ENCODE assay signal across 32 cellular contexts in genomic region chr4:155164705-155165104, GRCh38. TPM values are rescaled to one million over a fixed set of nuclear protein-coding genes. Genes with fewer than 3 reads are reported as not detected.
"Had no signal": no experiment of that assay in that cellular context is flagged by ENCODE, and none has a peak within 500 bp of the region (broad histone marks: within the 10 kb centered on the region; RNA-seq: fewer than 3 reads in every experiment).

No MANE protein-coding gene starts in this region.

- H3K27me3 Mint-ChIP-seq: activated CD4-positive, alpha-beta memory T cell treated with anti-CD3 and anti-CD28 coated beads, Interleukin-2, amount 10 ng/mL, durations not matched to agents 7 days and 5 days; activated CD4-positive, alpha-beta T cell treated with anti-CD3 and anti-CD28 coated beads, Interleukin-2, amount 10 ng/mL, durations not matched to agents 7 days and 5 days; activated naive CD4-positive, alpha-beta T cell treated with anti-CD3 and anti-CD28 coated beads, Interleukin-2, amount 10 ng/mL, durations not matched to agents 7 days and 5 days; activated naive CD8-positive, alpha-beta T cell treated with anti-CD3 and anti-CD28 coated beads, Interleukin-2, amount 10 ng/mL, durations not matched to agents 7 days and 5 days; activated T-cell treated with anti-CD3 and anti-CD28 coated beads, Interleukin-2, amount 50 U/mL, for 24 hours; central memory CD8-positive, alpha-beta T cell; dendritic cell treated with granulocyte-macrophage colony-stimulating factor and Interleukin-4, amounts not matched to agents 40 ng/mL and 50 ng/mL, for 4 days; T-helper 17 cell had no signal

- H3K36me3 ChIP-seq: ascending aorta, brain microvascular endothelial cell, esophagus muscularis mucosa, gastrocnemius medialis had no signal

- H3K4me3 ChIP-seq: ascending aorta, coronary artery, dorsolateral prefrontal cortex, esophagus muscularis mucosa, gastrocnemius medialis had no signal

- H3K9me3 Mint-ChIP-seq: activated CD4-positive, alpha-beta memory T cell treated with anti-CD3 and anti-CD28 coated beads, Interleukin-2, amount 10 ng/mL, durations not matched to agents 7 days and 5 days; activated CD4-positive, alpha-beta T cell treated with anti-CD3 and anti-CD28 coated beads, Interleukin-2, amount 10 ng/mL, durations not matched to agents 7 days and 5 days; activated naive CD4-positive, alpha-beta T cell treated with anti-CD3 and anti-CD28 coated beads, Interleukin-2, amount 10 ng/mL, durations not matched to agents 7 days and 5 days; activated naive CD4-positive, alpha-beta T cell treated with anti-CD3 and anti-CD28 coated beads, Interleukin-2, amount 50 U/mL, for 72 hours; activated naive CD8-positive, alpha-beta T cell treated with anti-CD3 and anti-CD28 coated beads, Interleukin-2, amount 10 ng/mL, durations not matched to agents 7 days and 5 days; activated T-cell treated with anti-CD3 and anti-CD28 coated beads, Interleukin-2, amount 50 U/mL, for 72 hours; central memory CD8-positive, alpha-beta T cell; dendritic cell treated with granulocyte-macrophage colony-stimulating factor and Interleukin-4, amounts not matched to agents 40 ng/mL and 50 ng/mL, for 4 days; endodermal cell; T-helper 2 cell treated with Interferon-gamma antibody and Interleukin-4, amounts not matched to agents 5 μg/mL and 100 μg/mL, for 36 hours had no signal

- H3K9me3 ChIP-seq: ascending aorta, gastrocnemius medialis had no signal

- ATAC-seq: activated naive CD4-positive, alpha-beta T cell treated with anti-CD3 and anti-CD28 coated beads, Interleukin-2, amount 50 U/mL, for 72 hours; activated T-cell treated with anti-CD3 and anti-CD28 coated beads, Interleukin-2, amount 50 U/mL, for 72 hours; foreskin keratinocyte; gastrocnemius medialis; T-helper 17 cell had no signal

- H3K27me3 ChIP-seq: ascending aorta, brain microvascular endothelial cell, dorsolateral prefrontal cortex, esophagus muscularis mucosa, foreskin keratinocyte, gastrocnemius medialis had no signal

- H3K4me1 Mint-ChIP-seq: activated CD4-positive, alpha-beta memory T cell treated with anti-CD3 and anti-CD28 coated beads, Interleukin-2, amount 10 ng/mL, durations not matched to agents 7 days and 5 days; activated CD4-positive, alpha-beta T cell treated with anti-CD3 and anti-CD28 coated beads, Interleukin-2, amount 10 ng/mL, durations not matched to agents 7 days and 5 days; activated naive CD4-positive, alpha-beta T cell treated with anti-CD3 and anti-CD28 coated beads, Interleukin-2, amount 10 ng/mL, durations not matched to agents 7 days and 5 days; activated naive CD8-positive, alpha-beta T cell treated with anti-CD3 and anti-CD28 coated beads, Interleukin-2, amount 10 ng/mL, durations not matched to agents 7 days and 5 days; central memory CD8-positive, alpha-beta T cell; endodermal cell; T-helper 17 cell had no signal

- H3K4me3 Mint-ChIP-seq: activated CD4-positive, alpha-beta memory T cell treated with anti-CD3 and anti-CD28 coated beads, Interleukin-2, amount 10 ng/mL, durations not matched to agents 7 days and 5 days; activated CD4-positive, alpha-beta T cell treated with anti-CD3 and anti-CD28 coated beads, Interleukin-2, amount 10 ng/mL, durations not matched to agents 7 days and 5 days; activated naive CD4-positive, alpha-beta T cell treated with anti-CD3 and anti-CD28 coated beads, Interleukin-2, amount 10 ng/mL, durations not matched to agents 7 days and 5 days; activated naive CD8-positive, alpha-beta T cell treated with anti-CD3 and anti-CD28 coated beads, Interleukin-2, amount 10 ng/mL, durations not matched to agents 7 days and 5 days; activated T-cell treated with anti-CD3 and anti-CD28 coated beads, Interleukin-2, amount 50 U/mL, for 24 hours; activated T-cell treated with anti-CD3 and anti-CD28 coated beads, Interleukin-2, amount 50 U/mL, for 72 hours; central memory CD8-positive, alpha-beta T cell; dendritic cell treated with granulocyte-macrophage colony-stimulating factor and Interleukin-4, amounts not matched to agents 40 ng/mL and 50 ng/mL, for 4 days; endodermal cell; T-helper 17 cell; T-helper 2 cell treated with Interferon-gamma antibody and Interleukin-4, amounts not matched to agents 5 μg/mL and 100 μg/mL, for 36 hours had no signal

- H3K27ac Mint-ChIP-seq: activated CD4-positive, alpha-beta memory T cell treated with anti-CD3 and anti-CD28 coated beads, Interleukin-2, amount 10 ng/mL, durations not matched to agents 7 days and 5 days; activated CD4-positive, alpha-beta T cell treated with anti-CD3 and anti-CD28 coated beads, Interleukin-2, amount 10 ng/mL, durations not matched to agents 7 days and 5 days; activated naive CD4-positive, alpha-beta T cell treated with anti-CD3 and anti-CD28 coated beads, Interleukin-2, amount 10 ng/mL, durations not matched to agents 7 days and 5 days; activated naive CD4-positive, alpha-beta T cell treated with anti-CD3 and anti-CD28 coated beads, Interleukin-2, amount 50 U/mL, for 72 hours; activated naive CD8-positive, alpha-beta T cell treated with anti-CD3 and anti-CD28 coated beads, Interleukin-2, amount 10 ng/mL, durations not matched to agents 7 days and 5 days; activated T-cell treated with anti-CD3 and anti-CD28 coated beads, Interleukin-2, amount 50 U/mL, for 24 hours; activated T-cell treated with anti-CD3 and anti-CD28 coated beads, Interleukin-2, amount 50 U/mL, for 72 hours; dendritic cell treated with granulocyte-macrophage colony-stimulating factor and Interleukin-4, amounts not matched to agents 40 ng/mL and 50 ng/mL, for 4 days; endodermal cell; T-helper 17 cell; T-helper 2 cell treated with Interferon-gamma antibody and Interleukin-4, amounts not matched to agents 5 μg/mL and 100 μg/mL, for 36 hours had no signal

- DNase-seq: activated CD4-positive, alpha-beta memory T cell treated with anti-CD3 and anti-CD28 coated beads, Interleukin-2, amount 10 ng/mL, durations not matched to agents 7 days and 5 days; activated CD4-positive, alpha-beta T cell treated with anti-CD3 and anti-CD28 coated beads for 1 hour; activated CD4-positive, alpha-beta T cell treated with anti-CD3 and anti-CD28 coated beads for 4 hours; activated CD4-positive, alpha-beta T cell treated with anti-CD3 and anti-CD28 coated beads, Interleukin-2, amount 10 ng/mL, durations not matched to agents 7 days and 5 days; activated CD4-positive, alpha-beta T cell treated with anti-CD3 and anti-CD28 coated beads, Interleukin-2, amount 50 U/mL, for 4 hours; activated CD8-positive, alpha-beta memory T cell treated with anti-CD3 and anti-CD28 coated beads, Interleukin-2, amount 50 U/mL, for 48 hours; activated gamma-delta T cell; activated naive CD4-positive, alpha-beta T cell; activated naive CD4-positive, alpha-beta T cell treated with anti-CD3 and anti-CD28 coated beads, Interleukin-2, amount 10 ng/mL, durations not matched to agents 7 days and 5 days; activated naive CD8-positive, alpha-beta T cell treated with anti-CD3 and anti-CD28 coated beads, Interleukin-2, amount 10 ng/mL, durations not matched to agents 7 days and 5 days; activated T-cell treated with anti-CD3 and anti-CD28 coated beads for 4 hours; activated T-cell treated with anti-CD3 and anti-CD28 coated beads, Interleukin-2, amount 50 U/mL, for 24 hours; activated T-cell treated with anti-CD3 and anti-CD28 coated beads, Interleukin-2, amount 50 U/mL, for 72 hours; brain microvascular endothelial cell; dorsolateral prefrontal cortex; effector memory CD4-positive, alpha-beta T cell; endodermal cell; erythroblast; foreskin keratinocyte; gastrocnemius medialis; T-helper 1 cell; T-helper 17 cell; T1000 had no signal

- H3K4me1 ChIP-seq: ascending aorta, esophagus muscularis mucosa, foreskin keratinocyte, gastrocnemius medialis had no signal

- H3K36me3 Mint-ChIP-seq: activated naive CD4-positive, alpha-beta T cell treated with anti-CD3 and anti-CD28 coated beads, Interleukin-2, amount 10 ng/mL, durations not matched to agents 7 days and 5 days; activated naive CD4-positive, alpha-beta T cell treated with anti-CD3 and anti-CD28 coated beads, Interleukin-2, amount 50 U/mL, for 72 hours; activated naive CD8-positive, alpha-beta T cell treated with anti-CD3 and anti-CD28 coated beads, Interleukin-2, amount 10 ng/mL, durations not matched to agents 7 days and 5 days had no signal

- H3K27ac ChIP-seq: ascending aorta, brain microvascular endothelial cell, coronary artery, dorsolateral prefrontal cortex, esophagus muscularis mucosa, foreskin keratinocyte, gastrocnemius medialis had no signal

RNA-seq across cellular contexts. Expression of gene NPY2R, which starts 43.7 kb away (rescaled TPM):
- total RNA-seq: activated CD4-positive, alpha-beta memory T cell treated with anti-CD3 and anti-CD28 coated beads, Interleukin-2, amount 10 ng/mL, durations not matched to agents 7 days and 5 days; activated CD4-positive, alpha-beta T cell treated with anti-CD3 and anti-CD28 coated beads, Interleukin-2, amount 10 ng/mL, durations not matched to agents 7 days and 5 days; activated naive CD4-positive, alpha-beta T cell treated with anti-CD3 and anti-CD28 coated beads, Interleukin-2, amount 50 U/mL, for 72 hours; activated naive CD8-positive, alpha-beta T cell treated with anti-CD3 and anti-CD28 coated beads, Interleukin-2, amount 10 ng/mL, durations not matched to agents 7 days and 5 days; activated T-cell treated with anti-CD3 and anti-CD28 coated beads, Interleukin-2, amount 50 U/mL, for 72 hours; ascending aorta; bronchial epithelial cell; cardiac septum; endodermal cell; foreskin keratinocyte; gastrocnemius medialis; T-helper 17 cell had no signal
